8 cellular contexts compared by ENCODE assay signal in the genomic region with DNA sequence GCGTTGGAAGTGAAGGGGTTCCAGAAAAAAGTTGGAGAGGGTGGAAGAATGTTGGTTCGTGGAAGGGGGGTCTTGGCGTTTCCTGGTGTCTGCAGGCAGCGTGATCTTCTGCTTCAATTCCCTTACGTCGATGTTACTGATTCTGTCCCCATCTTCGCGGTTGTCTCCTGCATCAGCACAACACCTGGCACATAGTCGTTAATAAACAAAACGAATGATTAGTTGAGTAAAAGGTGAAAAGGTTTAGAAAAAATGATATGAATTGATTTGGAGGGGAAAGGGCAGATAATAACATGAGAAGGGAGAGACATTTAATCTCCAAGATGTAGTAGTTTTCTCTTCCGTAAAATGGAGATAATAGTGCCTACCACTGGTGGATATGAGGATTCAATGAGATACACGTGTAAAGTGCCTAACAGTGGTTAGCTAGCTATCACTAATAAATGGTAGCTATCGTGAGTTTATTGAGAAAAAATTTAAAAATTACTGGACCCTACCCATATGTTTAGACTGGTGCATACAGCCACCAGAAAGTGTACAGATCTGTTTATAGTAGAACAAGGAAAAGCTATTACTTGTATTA.
DNase-seq lines count a peak whose midpoint lies in the region; ATAC-seq and TF ChIP-seq lines count a peak whose summit lies in the region.

No MANE protein-coding gene starts in this region.

- H3K4me1 ChIP-seq in neutrophil (ENCODE audit: control insufficient read depth in 1 of 2, insufficient read depth in 1 of 2, low read depth in 1 of 2, low read length in 1 of 2) = peaks cover 30 to 32% of the 10 kb centered on the region in 2 experiments

- peaks cover 49% of the 10 kb centered on the region for H3K36me3 ChIP-seq in SK-N-MC (ENCODE audit: insufficient read depth, low read length)
- no peaks in the 10 kb centered on the region for H3K36me3 ChIP-seq in neutrophil

- H3K27me3 ChIP-seq in neutrophil = no peaks in the 10 kb centered on the region

- H3K27ac ChIP-seq in SK-N-MC (peak overlapping the region; percentile 99), epithelial cell of prostate (peak overlapping the region; percentile 94), neutrophil (peak overlapping the region; percentile 82)

- no peak for TF ChIP-seq CTCF in neutrophil (IDR thresholded peaks at IDR 0.05)

- H3K9ac ChIP-seq in SK-N-MC (ENCODE audit: insufficient read length) = peak overlapping the region; percentile 100

- DNase-seq in activated CD4-positive, alpha-beta T cell treated with anti-CD3 and anti-CD28 coated beads for 48 hours = peak; percentile 25
- DNase-seq in activated CD4-positive, alpha-beta T cell treated with anti-CD3 and anti-CD28 coated beads for 1 hour = no peak
- DNase-seq in SK-N-MC (ENCODE audit: low read depth, low spot score) (no peak), epithelial cell of prostate (ENCODE audit: low read depth, low spot score) (no peak), NCI-H187 treated with DMSO at 0.1 percent for 48 hours (lab: John Stamatoyannopoulos, UW) (no peak)

- H3K9me3 ChIP-seq in SK-N-MC (ENCODE audit: low read depth, low read length) = peaks cover 7% of the 10 kb centered on the region
- H3K9me3 ChIP-seq in neutrophil = no peaks in the 10 kb centered on the region

- H3K4me3 ChIP-seq in SK-N-MC (peak overlapping the region; percentile 97), neutrophil (ENCODE audit: low read depth in 1 of 2, low read length in 1 of 2) (peak overlapping the region; percentile 75 to 76)

- ATAC-seq in HG02885 (IDR thresholded peaks at IDR 0.05; ENCODE audit: poor library complexity, unreplicated experiment) (peak; percentile 20), GM18520 (IDR thresholded peaks at IDR 0.05; ENCODE audit: unreplicated experiment) (no peak)
